In the genomic region with DNA sequence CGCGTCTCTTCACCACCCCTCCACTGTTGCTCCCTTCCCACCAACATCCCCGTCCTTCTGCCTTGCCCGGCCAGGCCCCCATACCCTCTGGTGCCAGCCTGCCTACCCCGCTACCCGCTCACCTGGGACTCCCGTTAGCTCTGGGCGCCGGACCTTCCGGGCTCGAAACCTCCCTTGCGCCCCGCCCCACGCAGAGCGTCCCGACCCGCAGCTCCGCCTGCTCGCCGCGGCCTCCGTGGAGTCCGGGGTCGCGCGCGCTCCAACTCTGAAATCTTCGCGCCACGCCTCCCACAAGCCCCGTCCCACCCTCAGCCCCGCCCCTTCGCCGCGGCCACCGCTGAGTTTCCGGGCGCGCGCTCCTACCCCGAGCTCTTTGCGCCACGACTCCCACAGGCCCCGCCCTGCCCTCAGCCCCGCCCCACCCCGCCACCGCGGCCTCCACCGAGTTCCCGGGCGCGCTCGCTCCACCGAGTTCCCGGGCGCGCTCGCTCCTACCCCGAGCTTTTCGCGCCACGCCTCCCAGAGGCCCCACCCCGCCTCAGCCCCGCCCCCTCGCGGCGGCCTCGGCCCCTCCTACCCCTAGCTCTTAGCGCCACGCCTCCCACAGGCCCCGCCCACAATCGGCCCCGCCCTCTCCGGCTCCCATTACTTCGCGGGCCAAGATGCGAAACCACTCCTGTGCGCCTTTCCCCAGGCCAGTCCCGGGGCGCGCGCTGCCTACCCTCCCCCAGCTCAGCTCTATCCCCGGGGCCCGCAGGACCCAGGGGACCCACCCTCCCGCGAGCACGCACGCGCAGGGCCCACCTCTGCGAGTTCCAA, we compare ENCODE assay signal across 8 cellular contexts. TPM values are rescaled to one million over a fixed set of nuclear protein-coding genes. Genes with fewer than 3 reads are reported as not detected.
A peak's percentile ranks its signal among the peaks of the same experiment; 100 is the strongest.
DNase-seq lines count a peak whose midpoint lies in the region; ATAC-seq and FAIRE-seq lines count a peak whose summit lies in the region.

Gene IFT25, minus strand, starts transcription at position 267 of the 819 bp plus-strand sequence. CDS start 5,617 bp downstream, outside the sequence.

- FAIRE-seq in urothelium cell line (lab: Jason Lieb, UNC) = peak; percentile 27

- intact Hi-C loops in left ventricle myocardium superior (cut with micrococcal nuclease) = no loop called here

- ATAC-seq in GM18502 (IDR thresholded peaks at IDR 0.05; ENCODE audit: poor library complexity, unreplicated experiment) (peak; percentile 71), HG02938 (IDR thresholded peaks at IDR 0.05; ENCODE audit: unreplicated experiment) (peak; percentile 63), left ventricle myocardium superior (peak; percentile 91)

- peak; percentile 90 for DNase-seq in NCI-H1694 treated with DMSO at 0.1 percent for 48 hours (lab: John Stamatoyannopoulos, UW)
- DNase-seq in T-helper 2 cell = peak; percentile 96 to 99 (median 97)
- DNase-seq in left ventricle myocardium superior = peak; percentile 98
- peak; percentile 71 for DNase-seq in pulmonary artery endothelial cell (ENCODE audit: low read depth, low spot score)
- DNase-seq in urothelium cell line (ENCODE audit: low spot score) = peak; percentile 95

- H3K27ac ChIP-seq in angular gyrus (ENCODE audit: low read depth, low read length) = peak within 1 kb of the TSS; percentile 86

RNA-seq across cellular contexts. Expression of gene IFT25, which starts in this region (rescaled TPM):
- 8.8 TPM for total RNA-seq in left ventricle myocardium superior
- total RNA-seq in pulmonary artery endothelial cell = 13.8 and 18.1 TPM in 2 replicates

Comparison
In these comparisons a context has a peak if more than half of its experiments do, and no peak if none do; other contexts are left out.
1. Peak in every context shown above with its lines: DNase-seq, ATAC-seq and H3K27ac ChIP-seq.